8 cellular contexts compared by ENCODE assay signal in the genomic region with DNA sequence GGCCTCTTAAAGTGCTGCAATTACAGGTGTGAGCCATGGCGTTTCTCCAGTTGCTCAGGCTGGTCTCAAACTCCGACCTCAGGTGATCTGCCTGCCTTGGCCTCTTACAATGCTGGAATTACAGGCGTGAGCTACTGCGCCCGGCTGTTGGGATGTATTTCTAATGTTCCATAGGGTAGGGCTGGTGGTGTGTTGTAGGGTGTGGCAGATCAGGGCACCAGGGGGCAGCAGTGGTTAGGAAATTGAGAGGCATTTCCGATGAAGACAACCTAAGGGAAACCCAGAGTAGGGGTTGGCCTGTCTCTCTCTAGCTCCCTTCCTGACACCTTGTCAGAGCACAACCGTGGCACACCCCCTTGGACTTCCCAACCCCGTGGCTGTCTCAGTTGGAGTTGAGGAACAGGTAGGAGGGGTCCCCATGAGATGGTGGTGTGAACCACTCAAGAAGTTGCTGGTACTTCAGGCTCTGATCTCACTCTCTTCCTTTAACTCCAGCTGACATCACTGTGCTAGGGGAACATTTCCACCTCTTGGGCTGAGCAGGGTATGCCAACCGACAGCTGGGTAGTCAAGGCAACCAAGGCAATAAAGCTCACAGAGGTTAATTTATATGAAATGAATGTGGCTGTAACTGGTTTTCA. TPM values are rescaled to one million over a fixed set of nuclear protein-coding genes. Genes with fewer than 3 reads are reported as not detected.
DNase-seq lines count a peak whose midpoint lies in the region; ATAC-seq and TF ChIP-seq lines count a peak whose summit lies in the region.

No MANE protein-coding gene starts in this region.

- H3K9me3 ChIP-seq in OCI-LY1 (ENCODE audit: low read length) (no peaks in the 10 kb centered on the region), neural progenitor cell (ENCODE audit: low read depth) (no peaks in the 10 kb centered on the region)

- H3K9me2 ChIP-seq in OCI-LY1 (ENCODE audit: low read depth, low read length), result no peaks in the 10 kb centered on the region

- H3K36me3 Mint-ChIP-seq in neural progenitor cell, result no peaks in the 10 kb centered on the region

- H3K27me3 Mint-ChIP-seq in neural progenitor cell (ENCODE audit: insufficient read depth, low read depth), result peaks cover 9% of the 10 kb centered on the region

- no peaks in the 10 kb centered on the region for H3K4me1 Mint-ChIP-seq in neural progenitor cell

- H3K4me2 ChIP-seq in OCI-LY1 (ENCODE audit: low read length) (no peak overlapping the region), neural progenitor cell (no peak overlapping the region)

- H3K4me3 Mint-ChIP-seq in neural progenitor cell, result no peak overlapping the region

- H3K27me3 ChIP-seq in OCI-LY1 (ENCODE audit: insufficient read depth, low read length), result peaks cover 11% of the 10 kb centered on the region; the same call in 1 of the 2 replicates
- no peaks in the 10 kb centered on the region for H3K27me3 ChIP-seq in neural progenitor cell

- H4K20me1 ChIP-seq in OCI-LY1 (ENCODE audit: insufficient read depth, low read length), result no peaks in the 10 kb centered on the region
- H4K20me1 ChIP-seq in neural progenitor cell (ENCODE audit: low read depth), result no peaks in the 10 kb centered on the region

- H2AFZ ChIP-seq in OCI-LY1 (ENCODE audit: low read length), result no peak overlapping the region
- no peak overlapping the region for H2AFZ ChIP-seq in neural progenitor cell (replicated peaks)

- H3K79me2 ChIP-seq in OCI-LY1 (ENCODE audit: insufficient read depth, low read length) (no peaks in the 10 kb centered on the region), neural progenitor cell (ENCODE audit: low read depth) (no peaks in the 10 kb centered on the region)

- TF ChIP-seq CTCF in OCI-LY1 (IDR thresholded peaks at IDR 0.05; ENCODE audit: low read length), result peak; percentile 87
- peak; percentile 90 for TF ChIP-seq CTCF in neural progenitor cell (IDR thresholded peaks at IDR 0.05)

- H3F3A ChIP-seq in OCI-LY1 (ENCODE audit: insufficient read depth, low read length), result no peaks in the 10 kb centered on the region
- no peaks in the 10 kb centered on the region for H3F3A ChIP-seq in neural progenitor cell (ENCODE audit: low read depth)

- ATAC-seq in GM18873 (IDR thresholded peaks at IDR 0.05; ENCODE audit: low FRiP score, unreplicated experiment), result no peak

- TF ChIP-seq EP300 in Ishikawa (IDR thresholded peaks at IDR 0.05; ENCODE audit: borderline replicate concordance), result no peak

- no peak overlapping the region for H3K4me3 ChIP-seq in OCI-LY1 (ENCODE audit: low read depth, low read length, poor library complexity, severe bottlenecking)
- no peak overlapping the region for H3K4me3 ChIP-seq in neural progenitor cell

- no peak overlapping the region for H3K27ac Mint-ChIP-seq in neural progenitor cell

- H3K27ac ChIP-seq in OCI-LY1 (ENCODE audit: low read depth, low read length, poor library complexity, severe bottlenecking), result no peak overlapping the region
- H3K27ac ChIP-seq in neural progenitor cell, result no peak overlapping the region

- H3K4me1 ChIP-seq in OCI-LY1 (ENCODE audit: insufficient read depth, low read length, severe bottlenecking) (no peaks in the 10 kb centered on the region), neural progenitor cell (no peaks in the 10 kb centered on the region)

- H3K36me3 ChIP-seq in OCI-LY1 (ENCODE audit: insufficient read depth, low read length) (no peaks in the 10 kb centered on the region), neural progenitor cell (no peaks in the 10 kb centered on the region)

- H3K9me3 Mint-ChIP-seq in neural progenitor cell, result no peaks in the 10 kb centered on the region

- peak; percentile 17 for DNase-seq in DMS53 treated with DMSO at 0.1 percent for 48 hours (lab: John Stamatoyannopoulos, UW; ENCODE audit: unreplicated experiment)
- DNase-seq in activated T-cell treated with anti-CD3 and anti-CD28 coated beads for 4 hours, result peak; percentile 80
- DNase-seq in fibroblast of gingiva (ENCODE audit: low read depth), result peak; percentile 36
- DNase-seq in neural progenitor cell (ENCODE audit: low spot score), result peak; percentile 87
- peak; percentile 70 for DNase-seq in superior temporal gyrus (ENCODE audit: extremely low spot score)

- H3K9ac ChIP-seq in OCI-LY1 (ENCODE audit: low read length) (no peak overlapping the region), neural progenitor cell (no peak overlapping the region)

- TF ChIP-seq RAD21 in Ishikawa (IDR thresholded peaks at IDR 0.05; ENCODE audit: low read depth), result peak; percentile 99

TF ChIP-seq in Ishikawa, 13 proteins besides CTCF, POLR2A, EP300 and RAD21:
- TF ChIP-seq TCF12 (IDR thresholded peaks at IDR 0.05; ENCODE audit: low read depth) (no peak), ZBTB7A (IDR thresholded peaks at IDR 0.05; ENCODE audit: low read depth) (no peak), TEAD4 (IDR thresholded peaks at IDR 0.05) (no peak), EGR1 (IDR thresholded peaks at IDR 0.05) (no peak), NFIC (IDR thresholded peaks at IDR 0.05) (no peak), REST (IDR thresholded peaks at IDR 0.05; ENCODE audit: low read depth) (no peak), TAF1 (IDR thresholded peaks at IDR 0.05; ENCODE audit: low read depth) (no peak), CEBPB (IDR thresholded peaks at IDR 0.05) (no peak), CREB1 (IDR thresholded peaks at IDR 0.05; ENCODE audit: low read depth) (no peak), YY1 (IDR thresholded peaks at IDR 0.05; ENCODE audit: low read depth) (no peak), FOXM1 (IDR thresholded peaks at IDR 0.05; ENCODE audit: borderline replicate concordance, low read depth) (no peak)
- TF ChIP-seq, protein P1, sequence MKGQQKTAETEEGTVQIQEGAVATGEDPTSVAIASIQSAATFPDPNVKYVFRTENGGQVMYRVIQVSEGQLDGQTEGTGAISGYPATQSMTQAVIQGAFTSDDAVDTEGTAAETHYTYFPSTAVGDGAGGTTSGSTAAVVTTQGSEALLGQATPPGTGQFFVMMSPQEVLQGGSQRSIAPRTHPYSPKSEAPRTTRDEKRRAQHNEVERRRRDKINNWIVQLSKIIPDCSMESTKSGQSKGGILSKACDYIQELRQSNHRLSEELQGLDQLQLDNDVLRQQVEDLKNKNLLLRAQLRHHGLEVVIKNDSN (IDR thresholded peaks at IDR 0.05), result no peak

RNA-seq across cellular contexts. Expression of gene YWHAH, which starts 32.9 kb away (rescaled TPM):
- total RNA-seq in neural progenitor cell (ENCODE audit: low replicate concordance), result 154 and 158 TPM in 2 replicates

Comparison
In these comparisons a context has a peak if more than half of its experiments do, and no peak if none do; other contexts are left out.
1. DNase-seq: peak in every context shown above with its lines; median percentile 87 in neural progenitor cell; 80 in activated T-cell treated with anti-CD3 and anti-CD28 coated beads for 4 hours; 70 in superior temporal gyrus; 36 in fibroblast of gingiva; 17 in DMS53 treated with DMSO at 0.1 percent for 48 hours.